In genomic region chr9:127915801-127916664, GRCh38 we compare ENCODE assay signal across 1 cellular context.
TF ChIP-seq lines count a peak whose summit lies in the region.

No MANE protein-coding gene starts in this region.

TF ChIP-seq in HepG2, 621 proteins besides CTCF, POLR2A, EP300 and RAD21 (continued from another document and continues in another):
- TF ChIP-seq, protein P1, sequence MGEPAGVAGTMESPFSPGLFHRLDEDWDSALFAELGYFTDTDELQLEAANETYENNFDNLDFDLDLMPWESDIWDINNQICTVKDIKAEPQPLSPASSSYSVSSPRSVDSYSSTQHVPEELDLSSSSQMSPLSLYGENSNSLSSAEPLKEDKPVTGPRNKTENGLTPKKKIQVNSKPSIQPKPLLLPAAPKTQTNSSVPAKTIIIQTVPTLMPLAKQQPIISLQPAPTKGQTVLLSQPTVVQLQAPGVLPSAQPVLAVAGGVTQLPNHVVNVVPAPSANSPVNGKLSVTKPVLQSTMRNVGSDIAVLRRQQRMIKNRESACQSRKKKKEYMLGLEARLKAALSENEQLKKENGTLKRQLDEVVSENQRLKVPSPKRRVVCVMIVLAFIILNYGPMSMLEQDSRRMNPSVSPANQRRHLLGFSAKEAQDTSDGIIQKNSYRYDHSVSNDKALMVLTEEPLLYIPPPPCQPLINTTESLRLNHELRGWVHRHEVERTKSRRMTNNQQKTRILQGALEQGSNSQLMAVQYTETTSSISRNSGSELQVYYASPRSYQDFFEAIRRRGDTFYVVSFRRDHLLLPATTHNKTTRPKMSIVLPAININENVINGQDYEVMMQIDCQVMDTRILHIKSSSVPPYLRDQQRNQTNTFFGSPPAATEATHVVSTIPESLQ (CRISPR knock-in tag; conservative IDR thresholded peaks at IDR 0.05) = no peak
- TF ChIP-seq ZNF558 (CRISPR knock-in tag; IDR thresholded peaks at IDR 0.05; ENCODE audit: borderline replicate concordance) (no peak), TEAD2 (CRISPR knock-in tag; IDR thresholded peaks at IDR 0.05) (no peak), NAIF1 (CRISPR knock-in tag; IDR thresholded peaks at IDR 0.05; ENCODE audit: borderline replicate concordance) (no peak), ZNF275 (CRISPR knock-in tag; IDR thresholded peaks at IDR 0.05; ENCODE audit: borderline replicate concordance) (0 out of 2 replicates have a peak, but pooled peaks have one; percentile 42), PATZ1 (CRISPR knock-in tag; IDR thresholded peaks at IDR 0.05) (no peak), DR1 (CRISPR knock-in tag; IDR thresholded peaks at IDR 0.05) (no peak), TCF7L2 (IDR thresholded peaks at IDR 0.05; ENCODE audit: low read depth, low read length) (no peak), ZNF460 (CRISPR knock-in tag; IDR thresholded peaks at IDR 0.05; ENCODE audit: borderline replicate concordance) (no peak), CHCHD3 (CRISPR knock-in tag; IDR thresholded peaks at IDR 0.05) (no peak), ZNF773 (CRISPR knock-in tag; IDR thresholded peaks at IDR 0.05; ENCODE audit: borderline replicate concordance) (no peak), ZNF672 (CRISPR knock-in tag; IDR thresholded peaks at IDR 0.05) (no peak), SP4 (CRISPR knock-in tag; IDR thresholded peaks at IDR 0.05) (no peak), HNRNPH1 (optimal IDR thresholded peaks at IDR 0.05; ENCODE audit: low read depth, low read length) (no peak), ZNF446 (CRISPR knock-in tag; IDR thresholded peaks at IDR 0.05) (no peak), SKI (IDR thresholded peaks at IDR 0.05; ENCODE audit: partially characterized antibody) (no peak), SRSF9 (IDR thresholded peaks at IDR 0.05; ENCODE audit: borderline replicate concordance, insufficient read depth, low read depth, low read length, poor library complexity, severe bottlenecking) (no peak), FOXP4 (CRISPR knock-in tag; IDR thresholded peaks at IDR 0.05) (no peak), ZNF224 (CRISPR knock-in tag; IDR thresholded peaks at IDR 0.05) (no peak), ZNF160 (CRISPR knock-in tag; IDR thresholded peaks at IDR 0.05) (0 out of 2 replicates have a peak, but pooled peaks have one; percentile 60), MEIS1 (CRISPR knock-in tag; IDR thresholded peaks at IDR 0.05; ENCODE audit: borderline replicate concordance) (no peak), ZFP41 (CRISPR knock-in tag; IDR thresholded peaks at IDR 0.05; ENCODE audit: borderline replicate concordance) (no peak), GTF2F1 (IDR thresholded peaks at IDR 0.05; ENCODE audit: low read length) (no peak), ZNF124 (CRISPR knock-in tag; IDR thresholded peaks at IDR 0.05) (no peak), ZNF367 (CRISPR knock-in tag; IDR thresholded peaks at IDR 0.05; ENCODE audit: borderline replicate concordance) (no peak), MYNN (CRISPR knock-in tag; IDR thresholded peaks at IDR 0.05; ENCODE audit: low read depth) (no peak), ZNF574 (CRISPR knock-in tag; IDR thresholded peaks at IDR 0.05) (no peak), RBM22 (optimal IDR thresholded peaks at IDR 0.05; ENCODE audit: low read length) (no peak), HMGXB4 (CRISPR knock-in tag; IDR thresholded peaks at IDR 0.05; ENCODE audit: borderline replicate concordance in 1 of 2, low read depth in 1 of 2) (peak in 1 of 2 experiments; percentile 45; a peak in 1 of 4 replicates)
- TF ChIP-seq, protein P2, sequence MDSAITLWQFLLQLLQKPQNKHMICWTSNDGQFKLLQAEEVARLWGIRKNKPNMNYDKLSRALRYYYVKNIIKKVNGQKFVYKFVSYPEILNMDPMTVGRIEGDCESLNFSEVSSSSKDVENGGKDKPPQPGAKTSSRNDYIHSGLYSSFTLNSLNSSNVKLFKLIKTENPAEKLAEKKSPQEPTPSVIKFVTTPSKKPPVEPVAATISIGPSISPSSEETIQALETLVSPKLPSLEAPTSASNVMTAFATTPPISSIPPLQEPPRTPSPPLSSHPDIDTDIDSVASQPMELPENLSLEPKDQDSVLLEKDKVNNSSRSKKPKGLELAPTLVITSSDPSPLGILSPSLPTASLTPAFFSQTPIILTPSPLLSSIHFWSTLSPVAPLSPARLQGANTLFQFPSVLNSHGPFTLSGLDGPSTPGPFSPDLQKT (CRISPR knock-in tag; IDR thresholded peaks at IDR 0.05; ENCODE audit: borderline replicate concordance) = 0 out of 2 replicates have a peak, but pooled peaks have one; percentile 22
- TF ChIP-seq, protein P3, sequence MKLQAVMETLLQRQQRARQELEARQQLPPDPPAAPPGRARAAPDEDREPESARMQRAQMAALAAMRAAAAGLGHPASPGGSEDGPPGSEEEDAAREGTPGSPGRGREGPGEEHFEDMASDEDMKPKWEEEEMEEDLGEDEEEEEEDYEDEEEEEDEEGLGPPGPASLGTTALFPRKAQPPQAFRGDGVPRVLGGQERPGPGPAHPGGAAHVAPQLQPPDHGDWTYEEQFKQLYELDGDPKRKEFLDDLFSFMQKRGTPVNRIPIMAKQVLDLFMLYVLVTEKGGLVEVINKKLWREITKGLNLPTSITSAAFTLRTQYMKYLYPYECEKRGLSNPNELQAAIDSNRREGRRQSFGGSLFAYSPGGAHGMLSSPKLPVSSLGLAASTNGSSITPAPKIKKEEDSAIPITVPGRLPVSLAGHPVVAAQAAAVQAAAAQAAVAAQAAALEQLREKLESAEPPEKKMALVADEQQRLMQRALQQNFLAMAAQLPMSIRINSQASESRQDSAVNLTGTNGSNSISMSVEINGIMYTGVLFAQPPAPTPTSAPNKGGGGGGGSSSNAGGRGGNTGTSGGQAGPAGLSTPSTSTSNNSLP (IDR thresholded peaks at IDR 0.05; ENCODE audit: low read depth, low read length) = no peak
- TF ChIP-seq, protein P4, sequence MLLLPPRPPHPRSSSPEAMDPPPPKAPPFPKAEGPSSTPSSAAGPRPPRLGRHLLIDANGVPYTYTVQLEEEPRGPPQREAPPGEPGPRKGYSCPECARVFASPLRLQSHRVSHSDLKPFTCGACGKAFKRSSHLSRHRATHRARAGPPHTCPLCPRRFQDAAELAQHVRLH (CRISPR knock-in tag; IDR thresholded peaks at IDR 0.05; ENCODE audit: borderline replicate concordance, low read depth) = no peak
- TF ChIP-seq, protein P5, sequence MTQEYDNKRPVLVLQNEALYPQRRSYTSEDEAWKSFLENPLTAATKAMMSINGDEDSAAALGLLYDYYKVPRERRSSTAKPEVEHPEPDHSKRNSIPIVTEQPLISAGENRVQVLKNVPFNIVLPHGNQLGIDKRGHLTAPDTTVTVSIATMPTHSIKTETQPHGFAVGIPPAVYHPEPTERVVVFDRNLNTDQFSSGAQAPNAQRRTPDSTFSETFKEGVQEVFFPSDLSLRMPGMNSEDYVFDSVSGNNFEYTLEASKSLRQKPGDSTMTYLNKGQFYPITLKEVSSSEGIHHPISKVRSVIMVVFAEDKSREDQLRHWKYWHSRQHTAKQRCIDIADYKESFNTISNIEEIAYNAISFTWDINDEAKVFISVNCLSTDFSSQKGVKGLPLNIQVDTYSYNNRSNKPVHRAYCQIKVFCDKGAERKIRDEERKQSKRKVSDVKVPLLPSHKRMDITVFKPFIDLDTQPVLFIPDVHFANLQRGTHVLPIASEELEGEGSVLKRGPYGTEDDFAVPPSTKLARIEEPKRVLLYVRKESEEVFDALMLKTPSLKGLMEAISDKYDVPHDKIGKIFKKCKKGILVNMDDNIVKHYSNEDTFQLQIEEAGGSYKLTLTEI (CRISPR knock-in tag; conservative IDR thresholded peaks at IDR 0.05) = no peak
- TF ChIP-seq, protein P6, sequence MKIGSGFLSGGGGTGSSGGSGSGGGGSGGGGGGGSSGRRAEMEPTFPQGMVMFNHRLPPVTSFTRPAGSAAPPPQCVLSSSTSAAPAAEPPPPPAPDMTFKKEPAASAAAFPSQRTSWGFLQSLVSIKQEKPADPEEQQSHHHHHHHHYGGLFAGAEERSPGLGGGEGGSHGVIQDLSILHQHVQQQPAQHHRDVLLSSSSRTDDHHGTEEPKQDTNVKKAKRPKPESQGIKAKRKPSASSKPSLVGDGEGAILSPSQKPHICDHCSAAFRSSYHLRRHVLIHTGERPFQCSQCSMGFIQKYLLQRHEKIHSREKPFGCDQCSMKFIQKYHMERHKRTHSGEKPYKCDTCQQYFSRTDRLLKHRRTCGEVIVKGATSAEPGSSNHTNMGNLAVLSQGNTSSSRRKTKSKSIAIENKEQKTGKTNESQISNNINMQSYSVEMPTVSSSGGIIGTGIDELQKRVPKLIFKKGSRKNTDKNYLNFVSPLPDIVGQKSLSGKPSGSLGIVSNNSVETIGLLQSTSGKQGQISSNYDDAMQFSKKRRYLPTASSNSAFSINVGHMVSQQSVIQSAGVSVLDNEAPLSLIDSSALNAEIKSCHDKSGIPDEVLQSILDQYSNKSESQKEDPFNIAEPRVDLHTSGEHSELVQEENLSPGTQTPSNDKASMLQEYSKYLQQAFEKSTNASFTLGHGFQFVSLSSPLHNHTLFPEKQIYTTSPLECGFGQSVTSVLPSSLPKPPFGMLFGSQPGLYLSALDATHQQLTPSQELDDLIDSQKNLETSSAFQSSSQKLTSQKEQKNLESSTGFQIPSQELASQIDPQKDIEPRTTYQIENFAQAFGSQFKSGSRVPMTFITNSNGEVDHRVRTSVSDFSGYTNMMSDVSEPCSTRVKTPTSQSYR (CRISPR knock-in tag; IDR thresholded peaks at IDR 0.05; ENCODE audit: borderline replicate concordance) = no peak
